In the genomic region with DNA sequence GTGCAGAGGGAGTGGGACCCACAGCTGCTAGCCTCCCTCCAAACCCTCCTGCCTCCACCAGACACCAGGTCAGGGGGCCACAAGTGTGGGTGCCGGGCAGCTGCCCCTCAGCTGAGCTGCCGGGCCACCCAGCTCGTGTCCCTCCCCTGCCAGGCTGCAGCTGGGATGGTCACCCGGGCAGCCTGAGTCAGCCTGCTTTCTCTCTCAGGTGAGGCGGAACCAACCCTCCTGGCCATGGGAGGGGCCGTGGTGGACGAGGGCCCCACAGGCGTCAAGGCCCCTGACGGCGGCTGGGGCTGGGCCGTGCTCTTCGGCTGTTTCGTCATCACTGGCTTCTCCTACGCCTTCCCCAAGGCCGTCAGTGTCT, we compare ENCODE assay signal across 9 cellular contexts. TPM values are rescaled to one million over a fixed set of nuclear protein-coding genes. Genes with fewer than 3 reads are reported as not detected.
A peak's percentile ranks its signal among the peaks of the same experiment; 100 is the strongest.
DNase-seq lines count a peak whose midpoint lies in the region; TF ChIP-seq lines count a peak whose summit lies in the region.
"Had no signal": no experiment of that assay in that cellular context is flagged by ENCODE, and none has a peak within 500 bp of the region (broad histone marks: within the 10 kb centered on the region; RNA-seq: fewer than 3 reads in every experiment).

No MANE protein-coding gene starts in this region.

- intact Hi-C loops in dorsolateral prefrontal cortex (cut with DNase I) = loop anchor here (5.0 kb wide), 2 partner anchors 87 to 177 kb away; no protein-coding TSS in a partner anchor

- H3K36me3 ChIP-seq in HUES6 (ENCODE audit: control insufficient read depth, insufficient read depth, low read length) (peaks cover 28% of the 10 kb centered on the region), rectal smooth muscle tissue (ENCODE audit: control insufficient read depth, insufficient read depth, low read length) (peaks cover 3% of the 10 kb centered on the region)

- H3K4me3 ChIP-seq in HUES6 (ENCODE audit: low read depth, low read length) (no peak overlapping the region), dorsolateral prefrontal cortex (peak overlapping the region in 2 of 59 donors; percentile 23 to 34), rectal smooth muscle tissue (ENCODE audit: low read length) (no peak overlapping the region)

- DNase-seq in dorsolateral prefrontal cortex (no peak), Ammon's horn (ENCODE audit: low spot score) (no peak), GDM1 (lab: John Stamatoyannopoulos, UW) (no peak), NCI-H1092 treated with DMSO at 0.1 percent for 48 hours (lab: John Stamatoyannopoulos, UW) (no peak), NCI-H1105 (lab: John Stamatoyannopoulos, UW) (no peak)
- DNase-seq: KG1 had no signal

- TF ChIP-seq CTCF in C4-2B (conservative IDR thresholded peaks at IDR 0.05) (no peak), dorsolateral prefrontal cortex (IDR thresholded peaks at IDR 0.05 in 54 of 56, conservative IDR thresholded peaks at IDR 0.05 in 2 of 56; ENCODE audit: low read depth in 1 of 56, partially characterized antibody in 56 of 56) (no peak)

- H3K9ac ChIP-seq in HUES6 (ENCODE audit: low read length) (peak overlapping the region; percentile 23), rectal smooth muscle tissue (ENCODE audit: low read length) (no peak overlapping the region)

- no peaks in the 10 kb centered on the region for H3K9me3 ChIP-seq in HUES6 (ENCODE audit: control insufficient read depth, insufficient read depth, low read depth, low read length)

- H3K27ac ChIP-seq in C4-2B (peak overlapping the region; percentile 95), HUES6 (ENCODE audit: low read depth, low read length) (no peak overlapping the region), dorsolateral prefrontal cortex (peak overlapping the region in 30 of 59 donors; percentile 5 to 87 (median 54)), rectal smooth muscle tissue (ENCODE audit: low read depth, low read length) (peak overlapping the region; percentile 66)

- peaks cover 8% of the 10 kb centered on the region for H3K27me3 ChIP-seq in HUES6 (ENCODE audit: control insufficient read depth, insufficient read depth, low read length)
- no peaks in the 10 kb centered on the region for H3K27me3 ChIP-seq in dorsolateral prefrontal cortex
- H3K27me3 ChIP-seq in rectal smooth muscle tissue (ENCODE audit: control insufficient read depth, insufficient read depth, low read length) = no peaks in the 10 kb centered on the region

- H3K4me1 ChIP-seq in HUES6 (ENCODE audit: control insufficient read depth, insufficient read depth, low read length) (peaks cover 40% of the 10 kb centered on the region), rectal smooth muscle tissue (ENCODE audit: control insufficient read depth, insufficient read depth, low read length) (peaks cover 31% of the 10 kb centered on the region)

RNA-seq across cellular contexts. Expression of a gene that starts 6.9 kb away (rescaled TPM):
- 10 to 100 TPM in 76 of 120 experiments, 1 to 10 TPM in 44; 4.8 to 45.0 (median 12.2) TPM for total RNA-seq in dorsolateral prefrontal cortex

RNA-seq across cellular contexts. Expression of a gene that starts 23.1 kb away (rescaled TPM):
- total RNA-seq in dorsolateral prefrontal cortex = 100 to 1,000 TPM in 17 of 120 experiments, 10 to 100 TPM in 103; 38.5 to 134 (median 72.6) TPM

RNA-seq across cellular contexts. Expression of a gene that starts 37.7 kb away (rescaled TPM):
- total RNA-seq in dorsolateral prefrontal cortex = 100 to 1,000 TPM in 117 of 120 experiments, 10 to 100 TPM in 3; 96.2 to 160 (median 125) TPM
